In the genomic region with DNA sequence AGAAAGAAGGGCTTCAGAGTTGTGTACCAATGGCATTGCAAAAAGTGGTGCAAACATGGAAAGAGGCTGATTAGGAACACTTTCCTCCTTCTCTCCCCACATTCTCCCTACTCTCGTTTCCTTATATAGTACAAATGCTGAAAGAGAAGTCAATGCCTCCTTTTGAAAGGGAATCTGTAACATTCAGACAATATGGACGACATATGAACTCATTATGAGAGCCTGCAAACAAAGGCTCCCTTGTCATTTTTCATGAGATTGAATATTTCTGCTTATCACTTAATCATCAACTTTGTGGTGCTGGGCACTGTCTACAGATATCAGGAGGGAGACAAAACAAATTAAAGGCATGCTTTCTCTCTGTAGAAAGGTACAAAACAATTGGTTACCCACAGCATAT, we compare ENCODE assay signal across 24 cellular contexts.
A peak's percentile ranks its signal among the peaks of the same experiment; 100 is the strongest.
DNase-seq lines count a peak whose midpoint lies in the region; ATAC-seq and FAIRE-seq lines count a peak whose summit lies in the region.
"Had no signal": no experiment of that assay in that cellular context is flagged by ENCODE, and none has a peak within 500 bp of the region (broad histone marks: within the 10 kb centered on the region; RNA-seq: fewer than 3 reads in every experiment).

No MANE protein-coding gene starts in this region.

- no peak overlapping the region for H3K4me3 ChIP-seq in small intestine (ENCODE audit: low read depth in 1 of 2, low read length in 2 of 2)
- H3K4me3 ChIP-seq: A549; BLaER1 treated with 17β-estradiol and CSF1 and Interleukin-3, amounts not matched to agents 10 nM and 100 nM; GM12878 had no signal

- in situ Hi-C loops in SK-MEL-5 (cut with HindIII; ENCODE audit: low pct_unique_long_range_greater_than_20kb, low sequenced_read_pairs) = no loop called here

- ATAC-seq in GM19035 (IDR thresholded peaks at IDR 0.05; ENCODE audit: unreplicated experiment) = no peak
- ATAC-seq: A549; CD8-positive, alpha-beta T cell; GM12878 had no signal

- no peak overlapping the region for H3K27ac ChIP-seq in small intestine (ENCODE audit: low read depth in 1 of 2, low read length in 1 of 2)
- H3K27ac ChIP-seq: 22Rv1; A549; BLaER1 treated with 17β-estradiol and CSF1 and Interleukin-3, amounts not matched to agents 10 nM and 100 nM; C4-2B had no signal

- H3K27me3 ChIP-seq in small intestine (ENCODE audit: control insufficient read depth in 2 of 2, insufficient read depth in 2 of 2, low read length in 2 of 2) = no peaks in the 10 kb centered on the region
- H3K27me3 ChIP-seq: BLaER1 treated with 17β-estradiol and CSF1 and Interleukin-3, amounts not matched to agents 10 nM and 100 nM had no signal

- 28 to 48% (median 30%) methylated on average over 2 of the region's 2 CpGs for WGBS in small intestine, 3 donors

- H3K4me1 ChIP-seq in small intestine (ENCODE audit: control insufficient read depth in 2 of 2, insufficient read depth in 1 of 2, low read depth in 1 of 2, low read length in 1 of 2) = no peaks in the 10 kb centered on the region
- H3K4me1 ChIP-seq: A549 had no signal

- H3K36me3 ChIP-seq in small intestine (ENCODE audit: control insufficient read depth in 2 of 2, insufficient read depth in 2 of 2, low read length in 2 of 2) = no peaks in the 10 kb centered on the region
- H3K36me3 ChIP-seq: BLaER1 treated with 17β-estradiol and CSF1 and Interleukin-3, amounts not matched to agents 10 nM and 100 nM had no signal

- DNase-seq in COLO829 (ENCODE audit: low spot score) = peak; percentile 89
- DNase-seq in SK-MEL-5 (ENCODE audit: low read depth, low spot score) = peak; percentile 54
- DNase-seq in foreskin melanocyte = peak; percentile 85
- no peak for DNase-seq in small intestine
- DNase-seq: AML-193; CD4-positive, alpha-beta T cell; CD8-positive, alpha-beta T cell; COR-L47; DMS 273 treated with DMSO at 0.1 percent for 48 hours; DMS153; DMS53; DMS79; DND-41; EL; GDM1 had no signal

- H3K9me3 ChIP-seq in small intestine (ENCODE audit: control insufficient read depth, low read depth) = no peaks in the 10 kb centered on the region
- H3K9me3 ChIP-seq: A549; BLaER1 treated with 17β-estradiol and CSF1 and Interleukin-3, amounts not matched to agents 10 nM and 100 nM had no signal

- FAIRE-seq in small intestine (lab: Jason Lieb, UNC) = no peak
- FAIRE-seq: A549, GM12878, GM12892, GM18507, GM19239 had no signal
